16 cellular contexts compared by ENCODE assay signal in the genomic region with DNA sequence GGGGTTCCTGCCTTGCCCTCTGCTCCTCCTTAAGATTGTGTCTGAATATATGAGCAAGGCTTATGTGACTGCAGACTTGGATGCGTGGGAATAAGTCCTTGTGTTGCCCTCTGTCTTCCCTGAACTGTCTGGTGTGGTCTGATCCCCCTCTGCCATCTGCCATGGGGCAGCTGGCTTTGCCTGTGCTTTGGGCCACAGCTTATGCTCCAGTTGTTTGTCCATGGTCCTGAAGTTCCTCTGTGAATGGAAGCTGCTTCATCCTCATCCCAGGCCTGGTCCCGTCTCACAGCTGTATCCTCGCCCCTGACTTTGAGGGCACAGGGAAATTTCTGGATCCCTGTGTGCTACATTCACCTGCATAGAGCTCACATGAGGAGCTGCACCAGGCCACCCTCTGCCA. TPM values are rescaled to one million over a fixed set of nuclear protein-coding genes. Genes with fewer than 3 reads are reported as not detected.
DNase-seq lines count a peak whose midpoint lies in the region; ATAC-seq and TF ChIP-seq lines count a peak whose summit lies in the region.
"Had no signal": no experiment of that assay in that cellular context is flagged by ENCODE, and none has a peak within 500 bp of the region (broad histone marks: within the 10 kb centered on the region; RNA-seq: fewer than 3 reads in every experiment).

No MANE protein-coding gene starts in this region.

- H3K9me3 ChIP-seq in breast epithelium: no peaks in the 10 kb centered on the region
- H3K9me3 ChIP-seq in neural progenitor cell (ENCODE audit: low read depth): no peaks in the 10 kb centered on the region
- H3K9me3 ChIP-seq: MG63, thyroid gland had no signal

- H3K4me2 ChIP-seq in neural progenitor cell: no peak overlapping the region

- no peak overlapping the region for H3K4me3 Mint-ChIP-seq in neural progenitor cell
- H3K4me3 Mint-ChIP-seq in activated T-cell treated with anti-CD3 and anti-CD28 coated beads, Interleukin-2, amount 50 U/mL, for 4 hours: no peak overlapping the region
- no peak overlapping the region for H3K4me3 Mint-ChIP-seq in type B pancreatic cell

- H3K27me3 ChIP-seq in breast epithelium: no peaks in the 10 kb centered on the region
- no peaks in the 10 kb centered on the region for H3K27me3 ChIP-seq in neural progenitor cell
- H3K27me3 ChIP-seq: MG63, thyroid gland had no signal

- H3K36me3 ChIP-seq in breast epithelium: no peaks in the 10 kb centered on the region
- H3K36me3 ChIP-seq in neural progenitor cell: no peaks in the 10 kb centered on the region
- H3K36me3 ChIP-seq: gastroesophageal sphincter, MG63, thyroid gland had no signal

- intact Hi-C loops in breast epithelium (cut with DNase I; ENCODE audit: low total_unique reads): no loop called here

- no peaks in the 10 kb centered on the region for H3K79me2 ChIP-seq in neural progenitor cell (ENCODE audit: low read depth)

- TF ChIP-seq CTCF in breast epithelium (IDR thresholded peaks at IDR 0.05): no peak
- no peak for TF ChIP-seq CTCF in neural progenitor cell (IDR thresholded peaks at IDR 0.05)
- no peak for TF ChIP-seq CTCF in type B pancreatic cell (conservative IDR thresholded peaks at IDR 0.05)

- TF ChIP-seq POLR2A in breast epithelium (IDR thresholded peaks at IDR 0.05): no peak

- peak; percentile 18 to 50 for DNase-seq in T47D (ENCODE audit: low read depth in 1 of 2, low spot score in 1 of 2)
- no peak for DNase-seq in breast epithelium (ENCODE audit: low spot score in 2 of 2)
- peak; percentile 9 for DNase-seq in fibroblast of gingiva (ENCODE audit: low read depth)
- DNase-seq in neural progenitor cell (ENCODE audit: low spot score): peak; percentile 10
- DNase-seq in activated T-cell treated with anti-CD3 and anti-CD28 coated beads, Interleukin-2, amount 50 U/mL, for 4 hours: no peak
- DNase-seq in type B pancreatic cell (ENCODE audit: extremely low spot score, unreplicated experiment): no peak
- DNase-seq in stimulated activated CD4-positive, alpha-beta T cell treated with anti-CD3 and anti-CD28 coated beads, Interleukin-4, amount 100 ng/mL, for 24 hours: no peak
- DNase-seq: activated T-cell treated with anti-CD3 and anti-CD28 coated beads, Interleukin-2, amount 50 U/mL, for 1 hour; amniotic stem cell; dorsolateral prefrontal cortex; HCEC 1CT; MG63; thyroid gland had no signal

- no peaks in the 10 kb centered on the region for H3F3A ChIP-seq in neural progenitor cell (ENCODE audit: low read depth)

- no peaks in the 10 kb centered on the region for H4K20me1 ChIP-seq in neural progenitor cell (ENCODE audit: low read depth)

- H3K4me3 ChIP-seq in breast epithelium (no peak overlapping the region), neural progenitor cell (no peak overlapping the region)
- H3K4me3 ChIP-seq: dorsolateral prefrontal cortex, gastroesophageal sphincter, MG63, thyroid gland had no signal

- no peaks in the 10 kb centered on the region for H3K4me1 Mint-ChIP-seq in neural progenitor cell
- H3K4me1 Mint-ChIP-seq in activated T-cell treated with anti-CD3 and anti-CD28 coated beads, Interleukin-2, amount 50 U/mL, for 4 hours (ENCODE audit: low read depth): peaks cover 12% of the 10 kb centered on the region
- H3K4me1 Mint-ChIP-seq in type B pancreatic cell (ENCODE audit: unreplicated experiment): no peaks in the 10 kb centered on the region

- H3K36me3 Mint-ChIP-seq in neural progenitor cell (no peaks in the 10 kb centered on the region), type B pancreatic cell (no peaks in the 10 kb centered on the region)
- H3K36me3 Mint-ChIP-seq in activated T-cell treated with anti-CD3 and anti-CD28 coated beads, Interleukin-2, amount 50 U/mL, for 4 hours (ENCODE audit: insufficient read depth): no peaks in the 10 kb centered on the region

- no peak overlapping the region for H3K27ac Mint-ChIP-seq in neural progenitor cell
- H3K27ac Mint-ChIP-seq in type B pancreatic cell: no peak overlapping the region

- H3K27ac ChIP-seq in breast epithelium: no peak overlapping the region
- H3K27ac ChIP-seq in neural progenitor cell: no peak overlapping the region
- H3K27ac ChIP-seq: dorsolateral prefrontal cortex, gastroesophageal sphincter, thyroid gland had no signal

- ATAC-seq in activated T-cell treated with anti-CD3 and anti-CD28 coated beads, Interleukin-2, amount 50 U/mL, for 4 hours: no peak
- ATAC-seq: activated CD4-positive, CD25-positive, alpha-beta regulatory T cell treated with anti-CD3 and anti-CD28 coated beads, Interleukin-2, amount 50 U/mL, for 24 hours; gastroesophageal sphincter had no signal

- in situ Hi-C loops in T47D (cut with HindIII; ENCODE audit: low pct_unique_long_range_greater_than_20kb, low sequenced_read_pairs): no loop called here

- no peak overlapping the region for H2AFZ ChIP-seq in neural progenitor cell (replicated peaks)

- H3K4me1 ChIP-seq in breast epithelium: no peaks in the 10 kb centered on the region
- no peaks in the 10 kb centered on the region for H3K4me1 ChIP-seq in neural progenitor cell
- H3K4me1 ChIP-seq: gastroesophageal sphincter, thyroid gland had no signal

- no peaks in the 10 kb centered on the region for H3K9me3 Mint-ChIP-seq in neural progenitor cell
- H3K9me3 Mint-ChIP-seq in activated T-cell treated with anti-CD3 and anti-CD28 coated beads, Interleukin-2, amount 50 U/mL, for 4 hours: no peaks in the 10 kb centered on the region
- H3K9me3 Mint-ChIP-seq in type B pancreatic cell: no peaks in the 10 kb centered on the region

- no peaks in the 10 kb centered on the region for H3K27me3 Mint-ChIP-seq in neural progenitor cell (ENCODE audit: insufficient read depth, low read depth)
- no peaks in the 10 kb centered on the region for H3K27me3 Mint-ChIP-seq in activated T-cell treated with anti-CD3 and anti-CD28 coated beads, Interleukin-2, amount 50 U/mL, for 4 hours (ENCODE audit: low read depth)
- no peaks in the 10 kb centered on the region for H3K27me3 Mint-ChIP-seq in type B pancreatic cell

- H3K9ac ChIP-seq in neural progenitor cell: no peak overlapping the region

TF ChIP-seq in PFSK-1, 5 proteins besides CTCF, POLR2A, EP300 and RAD21:
- no peak for TF ChIP-seq FOXP2 (optimal IDR thresholded peaks at IDR 0.05; ENCODE audit: borderline replicate concordance, extremely low read depth, extremely low read length, insufficient read depth)
- no peak for TF ChIP-seq POLR2AphosphoS5 (IDR thresholded peaks at IDR 0.05; ENCODE audit: low read depth, low read length)
- no peak for TF ChIP-seq TAF1 (IDR thresholded peaks at IDR 0.05; ENCODE audit: borderline replicate concordance, insufficient read depth, low read length)
- peak; percentile 92 to 93 for TF ChIP-seq REST (IDR thresholded peaks at IDR 0.05; ENCODE audit: insufficient read depth in 1 of 2, low read depth in 2 of 2, low read length in 2 of 2)
TF ChIP-seq in PFSK-1: peak in this region for 1.

RNA-seq across cellular contexts. Expression of gene IL31RA, which starts 14.7 kb away (rescaled TPM):
- total RNA-seq in breast epithelium: not detected
- 33.2 TPM for polyA plus RNA-seq in PFSK-1 (2012; ENCODE audit: insufficient read length, low read depth)
- total RNA-seq in neural progenitor cell (ENCODE audit: low replicate concordance): not detected in 2 replicates
- not detected for total RNA-seq in activated T-cell treated with anti-CD3 and anti-CD28 coated beads, Interleukin-2, amount 50 U/mL, for 4 hours
- total RNA-seq in type B pancreatic cell (ENCODE audit: low replicate concordance): not detected in 2 replicates
- total RNA-seq: thyroid gland had no signal

Comparison
In these comparisons a context has a peak if more than half of its experiments do, and no peak if none do; other contexts are left out.
1. DNase-seq: peak in T47D (2 of 2), fibroblast of gingiva (single experiment) and neural progenitor cell (single experiment); none in breast epithelium (0 of 2), activated T-cell treated with anti-CD3 and anti-CD28 coated beads, Interleukin-2, amount 50 U/mL, for 4 hours (single experiment), type B pancreatic cell (single experiment) and stimulated activated CD4-positive, alpha-beta T cell treated with anti-CD3 and anti-CD28 coated beads, Interleukin-4, amount 100 ng/mL, for 24 hours (single experiment).